In the genomic region with DNA sequence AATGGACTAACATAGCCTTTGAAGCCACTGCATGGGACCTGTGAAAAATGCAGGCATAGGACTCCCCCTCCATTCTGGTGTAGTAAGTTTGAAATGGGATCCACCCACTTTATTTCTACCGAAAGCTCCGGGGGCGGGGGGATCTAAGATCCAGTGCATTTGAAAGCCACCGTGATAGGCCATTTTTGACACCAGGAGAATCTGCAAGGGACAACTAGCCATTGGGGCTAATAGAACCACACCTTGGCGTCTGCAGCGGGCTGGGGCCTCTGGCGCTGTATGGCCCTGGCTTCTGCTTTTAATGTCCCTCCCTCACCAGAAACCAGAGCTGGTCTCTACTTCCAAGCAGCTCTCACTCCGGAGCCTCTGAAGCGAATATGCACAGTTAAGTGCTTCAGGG, we compare ENCODE assay signal across 8 cellular contexts.
"Had no signal": no experiment of that assay in that cellular context is flagged by ENCODE, and none has a peak within 500 bp of the region (broad histone marks: within the 10 kb centered on the region; RNA-seq: fewer than 3 reads in every experiment).

No MANE protein-coding gene starts in this region.

- DNase-seq: GM23248, H7, HFFc6, KBM-7 had no signal

- H2AFZ ChIP-seq: GM23248 had no signal

- H3K4me3 Mint-ChIP-seq: HFFc6, IgD-negative memory B cell had no signal

- H3K9ac ChIP-seq: GM23248 had no signal

- H3K4me3 ChIP-seq: GM23248, HAP-1 had no signal

- H3K27ac ChIP-seq: GM23248, HL-60 had no signal

- H3K36me3 Mint-ChIP-seq: IgD-negative memory B cell had no signal

- H3K36me3 ChIP-seq: HAP-1 had no signal

- H3K27ac Mint-ChIP-seq: HFFc6, IgD-negative memory B cell had no signal

- H3K4me1 ChIP-seq: HAP-1 had no signal

- FAIRE-seq: HepG2 had no signal

- H3K9me3 ChIP-seq: HAP-1 had no signal

- H3K4me1 Mint-ChIP-seq: IgD-negative memory B cell had no signal
